1 cellular context compared by ENCODE assay signal in genomic region chr12:88390811-88391210, GRCh38.
TF ChIP-seq lines count a peak whose summit lies in the region.

No MANE protein-coding gene starts in this region.

TF ChIP-seq in SK-N-SH, 30 proteins besides CTCF, POLR2A, EP300 and RAD21 (continued from another document):
- TF ChIP-seq USF1 (IDR thresholded peaks at IDR 0.05; ENCODE audit: borderline replicate concordance, low read depth) (no peak), RCOR1 (IDR thresholded peaks at IDR 0.05; ENCODE audit: low read length) (no peak), NFIC (IDR thresholded peaks at IDR 0.05; ENCODE audit: borderline replicate concordance) (no peak), REST (IDR thresholded peaks at IDR 0.05; ENCODE audit: low read depth, low read length) (no peak), MXI1 (IDR thresholded peaks at IDR 0.05; ENCODE audit: low read depth, low read length) (no peak), ELF1 (IDR thresholded peaks at IDR 0.05) (no peak), EZH2phosphoT487 (IDR thresholded peaks at IDR 0.05; ENCODE audit: borderline replicate concordance, low read depth) (no peak), JUND (IDR thresholded peaks at IDR 0.05) (no peak), MEF2A (IDR thresholded peaks at IDR 0.05; ENCODE audit: borderline replicate concordance, low read depth) (no peak), FOXM1 (IDR thresholded peaks at IDR 0.05; ENCODE audit: low read depth) (no peak), RXRA (IDR thresholded peaks at IDR 0.05; ENCODE audit: borderline replicate concordance, low read depth) (no peak), RFX5 (IDR thresholded peaks at IDR 0.05; ENCODE audit: low read length) (no peak), TCF12 (IDR thresholded peaks at IDR 0.05) (no peak), PBX3 (IDR thresholded peaks at IDR 0.05) (no peak)
